In the genomic region with DNA sequence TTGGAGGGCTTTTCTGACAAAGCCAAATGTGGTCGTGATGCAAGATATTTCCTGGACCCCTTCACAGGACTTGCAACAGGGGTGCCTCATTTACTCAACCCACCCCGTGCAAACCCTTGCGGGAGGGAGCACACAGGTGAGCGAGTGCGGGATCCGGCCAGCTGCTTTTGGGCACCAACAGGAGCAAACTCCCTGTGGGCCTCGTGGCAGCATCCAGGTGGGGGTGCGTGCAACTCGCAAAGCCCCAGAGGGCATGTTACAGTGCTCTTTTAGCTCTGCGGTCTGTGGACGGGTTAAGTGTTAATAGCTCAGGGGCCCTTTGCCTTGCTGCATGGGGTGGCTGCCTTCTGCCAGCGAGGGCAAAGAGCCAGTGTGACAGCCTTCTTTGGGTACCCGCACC, we compare ENCODE assay signal across 27 cellular contexts.
"Had no signal": no experiment of that assay in that cellular context is flagged by ENCODE, and none has a peak within 500 bp of the region (broad histone marks: within the 10 kb centered on the region; RNA-seq: fewer than 3 reads in every experiment).

No MANE protein-coding gene starts in this region.

- H3K9me3 ChIP-seq: MG63, SK-N-SH had no signal

- H3K4me1 Mint-ChIP-seq: activated CD4-positive, alpha-beta memory T cell treated with anti-CD3 and anti-CD28 coated beads, Interleukin-2, amount 10 ng/mL, durations not matched to agents 7 days and 5 days; activated CD4-positive, alpha-beta T cell treated with anti-CD3 and anti-CD28 coated beads for 36 hours; activated T-helper 17 cell treated with anti-CD3 and anti-CD28 coated beads, Interleukin-2, amount 50 U/mL, for 72 hours; IgD-negative memory B cell had no signal

- H3K27ac Mint-ChIP-seq: activated CD4-positive, alpha-beta memory T cell treated with anti-CD3 and anti-CD28 coated beads, Interleukin-2, amount 10 ng/mL, durations not matched to agents 7 days and 5 days; activated CD4-positive, alpha-beta T cell treated with anti-CD3 and anti-CD28 coated beads for 36 hours; activated naive CD4-positive, alpha-beta T cell treated with anti-CD3 and anti-CD28 coated beads for 36 hours; activated naive CD8-positive, alpha-beta T cell; activated T-helper 17 cell treated with anti-CD3 and anti-CD28 coated beads, Interleukin-2, amount 50 U/mL, for 72 hours; IgD-negative memory B cell had no signal

- H3K4me3 Mint-ChIP-seq: activated CD4-positive, alpha-beta memory T cell treated with anti-CD3 and anti-CD28 coated beads, Interleukin-2, amount 10 ng/mL, durations not matched to agents 7 days and 5 days; activated CD4-positive, alpha-beta T cell treated with anti-CD3 and anti-CD28 coated beads for 36 hours; activated naive CD4-positive, alpha-beta T cell treated with anti-CD3 and anti-CD28 coated beads for 36 hours; activated naive CD8-positive, alpha-beta T cell; activated T-helper 17 cell treated with anti-CD3 and anti-CD28 coated beads, Interleukin-2, amount 50 U/mL, for 72 hours; IgD-negative memory B cell had no signal

- H3K36me3 Mint-ChIP-seq: activated naive CD8-positive, alpha-beta T cell; IgD-negative memory B cell had no signal

- H3K27me3 ChIP-seq: brain microvascular endothelial cell, cardiac muscle cell, MG63 had no signal

- H3K27me3 Mint-ChIP-seq: activated CD4-positive, alpha-beta memory T cell treated with anti-CD3 and anti-CD28 coated beads, Interleukin-2, amount 10 ng/mL, durations not matched to agents 7 days and 5 days; activated CD4-positive, alpha-beta T cell treated with anti-CD3 and anti-CD28 coated beads for 36 hours; activated naive CD8-positive, alpha-beta T cell; activated T-helper 17 cell treated with anti-CD3 and anti-CD28 coated beads, Interleukin-2, amount 50 U/mL, for 72 hours; IgD-negative memory B cell had no signal

- H3K36me3 ChIP-seq: brain microvascular endothelial cell, cardiac muscle cell, MG63, WERI-Rb-1 had no signal

- H3K9ac ChIP-seq: SK-N-SH had no signal

- H3K4me3 ChIP-seq: cardiac muscle cell, MG63 had no signal

- H3K27ac ChIP-seq: brain microvascular endothelial cell, cardiac muscle cell, WERI-Rb-1 had no signal

- DNase-seq: activated CD4-positive, alpha-beta memory T cell treated with anti-CD3 and anti-CD28 coated beads, Interleukin-2, amount 10 ng/mL, durations not matched to agents 7 days and 5 days; activated CD4-positive, alpha-beta T cell treated with anti-CD3 and anti-CD28 coated beads for 36 hours; activated CD4-positive, alpha-beta T cell treated with anti-CD3 and anti-CD28 coated beads, Interleukin-2, amount 50 U/mL, for 1 hour; activated gamma-delta T cell; activated naive CD4-positive, alpha-beta T cell treated with anti-CD3 and anti-CD28 coated beads for 36 hours; activated T-cell treated with anti-CD3 and anti-CD28 coated beads for 4 hours; activated T-cell treated with anti-CD3 and anti-CD28 coated beads, Interleukin-2, amount 50 U/mL, for 48 hours; brain microvascular endothelial cell; KG1; MG63; NCI-H1105 treated with DMSO at 0.1 percent for 48 hours; NCI-H146; NCI-H1930; NCI-H2107; NCI-H2171 treated with DMSO at 0.1 percent for 48 hours; NCI-H226; NCI-H526; NK-92 treated with Interleukin-12 subunit alpha and Interleukin-12 subunit beta, amount 100 ng/mL, for 24 hours; OCI-M1; RPMI8226; SK-N-SH; T-helper 1 cell; WERI-Rb-1 had no signal
